In genomic region chr17:73770115-73770848, GRCh38 we compare ENCODE assay signal across 8 cellular contexts.
DNase-seq lines count a peak whose midpoint lies in the region; ATAC-seq, FAIRE-seq and TF ChIP-seq lines count a peak whose summit lies in the region.

No MANE protein-coding gene starts in this region.

- FAIRE-seq in GM19239 (lab: Jason Lieb, UNC): no peak

- H3K4me3 ChIP-seq in choroid plexus epithelial cell (ENCODE audit: low read depth, low read length): no peak overlapping the region

- no peak for TF ChIP-seq CTCF in choroid plexus epithelial cell (conservative IDR thresholded peaks at IDR 0.05; ENCODE audit: low read depth, low read length)

- DNase-seq in AG20443 (ENCODE audit: low spot score) (peak; percentile 80), NCI-H2171 (lab: John Stamatoyannopoulos, UW) (peak; percentile 85), choroid plexus epithelial cell (ENCODE audit: low read depth) (peak; percentile 75), lung microvascular endothelial cell (ENCODE audit: low read depth in 2 of 2) (peak; percentile 38 to 58), GM19239 (ENCODE audit: insufficient read length, low spot score) (no peak)
- DNase-seq in activated CD8-positive, alpha-beta memory T cell treated with anti-CD3 and anti-CD28 coated beads, Interleukin-2, amount 50 U/mL, for 48 hours: no peak
- DNase-seq in central memory CD4-positive, alpha-beta T cell: no peak

- ATAC-seq in GM21423 (IDR thresholded peaks at IDR 0.05; ENCODE audit: unreplicated experiment): no peak

Comparison
In these comparisons a context has a peak if more than half of its experiments do, and no peak if none do; other contexts are left out.
1. DNase-seq: peak in AG20443 (single experiment), NCI-H2171 (single experiment), choroid plexus epithelial cell (single experiment) and lung microvascular endothelial cell (2 of 2); none in activated CD8-positive, alpha-beta memory T cell treated with anti-CD3 and anti-CD28 coated beads, Interleukin-2, amount 50 U/mL, for 48 hours (single experiment), GM19239 (single experiment) and central memory CD4-positive, alpha-beta T cell (single experiment).